Comparison of ENCODE assay signal across 9 cellular contexts in the genomic region with DNA sequence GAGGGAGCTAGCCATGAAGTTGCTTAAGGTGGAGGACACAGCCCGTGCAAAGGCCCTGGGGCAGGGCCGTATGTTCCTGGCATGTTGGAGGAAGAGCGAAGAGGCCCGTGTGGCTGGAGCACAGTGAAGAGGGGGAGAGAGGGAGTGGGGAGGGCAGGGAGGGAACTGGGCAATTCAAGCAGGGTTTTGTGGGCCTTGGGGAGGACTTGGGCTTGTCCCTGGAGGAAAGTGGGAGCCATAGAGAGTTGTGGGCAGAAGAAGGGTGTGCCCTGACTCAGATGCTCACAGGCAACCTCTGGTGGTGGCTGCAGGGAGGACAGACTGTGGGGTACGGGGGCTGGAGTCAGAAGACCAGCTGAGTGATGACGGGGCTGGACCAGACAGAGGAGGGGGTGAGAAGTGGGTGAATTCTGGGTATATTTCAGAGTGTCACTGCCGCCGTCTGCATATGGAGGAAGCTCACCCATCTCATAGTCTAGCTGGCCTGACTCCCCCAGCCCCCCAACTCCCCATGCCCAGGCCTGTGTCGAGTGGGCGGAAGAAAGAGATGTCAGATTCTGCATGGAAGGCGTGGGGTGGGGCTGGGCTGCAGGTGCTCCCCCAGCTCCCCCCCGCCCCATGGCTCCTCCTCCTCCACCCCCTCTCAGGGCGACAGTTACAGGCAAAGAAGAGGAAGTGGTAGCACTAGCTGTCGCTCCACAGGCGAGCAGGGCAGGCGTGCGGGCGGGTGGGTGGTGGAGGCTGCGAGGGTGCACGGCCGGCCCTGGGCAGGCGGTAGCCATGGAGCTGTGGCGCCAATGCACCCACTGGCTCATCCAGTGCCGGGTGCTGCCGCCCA. TPM values are rescaled to one million over a fixed set of nuclear protein-coding genes. Genes with fewer than 3 reads are reported as not detected.
DNase-seq lines count a peak whose midpoint lies in the region; ATAC-seq and TF ChIP-seq lines count a peak whose summit lies in the region.
"Had no signal": no experiment of that assay in that cellular context is flagged by ENCODE, and none has a peak within 500 bp of the region (broad histone marks: within the 10 kb centered on the region; RNA-seq: fewer than 3 reads in every experiment).

Gene VAV1, plus strand, starts transcription at position 681 of the 838 bp plus-strand sequence. Its CDS starts 100 bp downstream, at position 781.

- peaks cover 34% of the 10 kb centered on the region for H3K36me3 Mint-ChIP-seq in CD8-positive, alpha-beta T cell
- H3K36me3 Mint-ChIP-seq in activated naive CD8-positive, alpha-beta T cell treated with anti-CD3 and anti-CD28 coated beads, Interleukin-2, amount 10 ng/mL, durations not matched to agents 7 days and 5 days = peaks cover 30% of the 10 kb centered on the region
- peaks cover 37% of the 10 kb centered on the region for H3K36me3 Mint-ChIP-seq in stimulated activated effector memory CD8-positive, alpha-beta T cell treated with anti-CD3 and anti-CD28 coated beads, Interleukin-12 subunit alpha, Interleukin-12 subunit beta, amount 100 ng/mL, for 72 hours

- intact Hi-C loops in CD8-positive, alpha-beta T cell (cut with DNase I, micrococcal nuclease) = loop anchor here (1.0 to 2.0 kb wide), 4 partner anchors 17 to 139 kb away; partner anchors contain the start of gene GPR108 (in 1 of the 2)
- intact Hi-C loops in mucosa of descending colon (cut with DNase I, micrococcal nuclease) = no loop called here

- H3K4me1 Mint-ChIP-seq in CD8-positive, alpha-beta T cell (ENCODE audit: low read depth) = peaks cover 52% of the 10 kb centered on the region
- peaks cover 46% of the 10 kb centered on the region for H3K4me1 Mint-ChIP-seq in activated naive CD8-positive, alpha-beta T cell treated with anti-CD3 and anti-CD28 coated beads, Interleukin-2, amount 10 ng/mL, durations not matched to agents 7 days and 5 days
- peaks cover 62% of the 10 kb centered on the region for H3K4me1 Mint-ChIP-seq in stimulated activated effector memory CD8-positive, alpha-beta T cell treated with anti-CD3 and anti-CD28 coated beads, Interleukin-12 subunit alpha, Interleukin-12 subunit beta, amount 100 ng/mL, for 72 hours

- H3K27ac ChIP-seq in CD8-positive, alpha-beta T cell (ENCODE audit: low read depth, low read length) = peak within 1 kb of the TSS; percentile 84

- H3K9me3 Mint-ChIP-seq in CD8-positive, alpha-beta T cell = no peaks in the 10 kb centered on the region
- H3K9me3 Mint-ChIP-seq in activated naive CD8-positive, alpha-beta T cell treated with anti-CD3 and anti-CD28 coated beads, Interleukin-2, amount 10 ng/mL, durations not matched to agents 7 days and 5 days = peaks cover 5% of the 10 kb centered on the region
- H3K9me3 Mint-ChIP-seq in stimulated activated effector memory CD8-positive, alpha-beta T cell treated with anti-CD3 and anti-CD28 coated beads, Interleukin-12 subunit alpha, Interleukin-12 subunit beta, amount 100 ng/mL, for 72 hours = peaks cover 3% of the 10 kb centered on the region

- no peaks in the 10 kb centered on the region for H3K27me3 Mint-ChIP-seq in CD8-positive, alpha-beta T cell (ENCODE audit: low read depth)
- no peaks in the 10 kb centered on the region for H3K27me3 Mint-ChIP-seq in activated naive CD8-positive, alpha-beta T cell treated with anti-CD3 and anti-CD28 coated beads, Interleukin-2, amount 10 ng/mL, durations not matched to agents 7 days and 5 days

- POLR2A ChIA-PET in CD8-positive, alpha-beta T cell (lab: Charles Lee) = interaction anchor here (0.5 to 4.1 kb wide), 15 partner anchors 9 to 588 kb away, joined by 3 to 36 read pairs (median 4); partner anchors contain the start of gene GPR108
- POLR2A ChIA-PET in activated naive CD8-positive, alpha-beta T cell treated with anti-CD3 and anti-CD28 coated beads, Interleukin-2, amount 10 ng/mL, durations not matched to agents 7 days and 5 days (lab: Charles Lee) = interaction anchor here (0.6 to 6.8 kb wide), 17 partner anchors 11 to 411 kb away, joined by 3 to 88 read pairs (median 4); partner anchors contain the start of genes CLPP, GPR108, SLC25A23 and TNFSF14

- peaks cover 29% of the 10 kb centered on the region for H3K4me1 ChIP-seq in CD8-positive, alpha-beta T cell (ENCODE audit: insufficient read depth, low read length)
- peaks cover 10% of the 10 kb centered on the region for H3K4me1 ChIP-seq in mucosa of descending colon (ENCODE audit: low read depth)

- CTCF ChIA-PET in CD8-positive, alpha-beta T cell (lab: Charles Lee) = interaction anchor here (0.8 to 2.0 kb wide), 9 partner anchors 11 to 91 kb away, joined by 3 to 9 read pairs (median 3); no protein-coding TSS in a partner anchor

- no peaks in the 10 kb centered on the region for H3K36me3 ChIP-seq in CD8-positive, alpha-beta T cell (ENCODE audit: insufficient read depth, low read length)
- H3K36me3 ChIP-seq in mucosa of descending colon (ENCODE audit: low read depth) = no peaks in the 10 kb centered on the region

- ATAC-seq in CD8-positive, alpha-beta T cell = peak; percentile 39
- peak; percentile 36 for ATAC-seq in HG02678 (IDR thresholded peaks at IDR 0.05; ENCODE audit: unreplicated experiment)
- ATAC-seq in activated naive CD8-positive, alpha-beta T cell treated with anti-CD3 and anti-CD28 coated beads, Interleukin-2, amount 10 ng/mL, durations not matched to agents 7 days and 5 days (ENCODE audit: low read depth) = peak; percentile 66
- peak; percentile 75 for ATAC-seq in mucosa of descending colon
- ATAC-seq in stimulated activated effector memory CD8-positive, alpha-beta T cell treated with anti-CD3 and anti-CD28 coated beads, Interleukin-12 subunit alpha, Interleukin-12 subunit beta, amount 100 ng/mL, for 72 hours = peak; percentile 75

- peak within 1 kb of the TSS; percentile 94 for H3K27ac Mint-ChIP-seq in CD8-positive, alpha-beta T cell
- H3K27ac Mint-ChIP-seq in activated naive CD8-positive, alpha-beta T cell treated with anti-CD3 and anti-CD28 coated beads, Interleukin-2, amount 10 ng/mL, durations not matched to agents 7 days and 5 days = peak within 1 kb of the TSS; percentile 93
- peak within 1 kb of the TSS; percentile 98 for H3K27ac Mint-ChIP-seq in stimulated activated effector memory CD8-positive, alpha-beta T cell treated with anti-CD3 and anti-CD28 coated beads, Interleukin-12 subunit alpha, Interleukin-12 subunit beta, amount 100 ng/mL, for 72 hours

- H3K9me3 ChIP-seq in CD8-positive, alpha-beta T cell (ENCODE audit: low read length) = no peaks in the 10 kb centered on the region
- H3K9me3 ChIP-seq in mucosa of descending colon = no peaks in the 10 kb centered on the region

- peak; percentile 20 for TF ChIP-seq CTCF in CD8-positive, alpha-beta T cell (IDR thresholded peaks at IDR 0.05)
- TF ChIP-seq CTCF in mucosa of descending colon (IDR thresholded peaks at IDR 0.05) = no peak

- no peaks in the 10 kb centered on the region for H3K27me3 ChIP-seq in CD8-positive, alpha-beta T cell (ENCODE audit: insufficient read depth, low read length)

- H3K4me3 ChIP-seq in CD8-positive, alpha-beta T cell (ENCODE audit: low read depth, low read length) = peak within 1 kb of the TSS; percentile 100
- peak within 1 kb of the TSS; percentile 22 for H3K4me3 ChIP-seq in mucosa of descending colon

- H3K4me3 Mint-ChIP-seq in CD8-positive, alpha-beta T cell = peak within 1 kb of the TSS; percentile 87
- peak within 1 kb of the TSS; percentile 98 for H3K4me3 Mint-ChIP-seq in activated naive CD8-positive, alpha-beta T cell treated with anti-CD3 and anti-CD28 coated beads, Interleukin-2, amount 10 ng/mL, durations not matched to agents 7 days and 5 days
- H3K4me3 Mint-ChIP-seq in stimulated activated effector memory CD8-positive, alpha-beta T cell treated with anti-CD3 and anti-CD28 coated beads, Interleukin-12 subunit alpha, Interleukin-12 subunit beta, amount 100 ng/mL, for 72 hours = peak within 1 kb of the TSS; percentile 99

- peak; percentile 66 to 89 (median 81) for DNase-seq in CD8-positive, alpha-beta T cell
- peak; percentile 54 to 95 (median 74) for DNase-seq in T-helper 2 cell
- peak; percentile 79 for DNase-seq in activated naive CD8-positive, alpha-beta T cell treated with anti-CD3 and anti-CD28 coated beads, Interleukin-2, amount 10 ng/mL, durations not matched to agents 7 days and 5 days
- DNase-seq in mucosa of descending colon = peak; percentile 79 to 91 (median 83)
- peak; percentile 56 to 89 for DNase-seq in stimulated activated effector memory CD8-positive, alpha-beta T cell treated with anti-CD3 and anti-CD28 coated beads, Interleukin-12 subunit alpha, Interleukin-12 subunit beta, amount 100 ng/mL, for 72 hours (ENCODE audit: low spot score in 2 of 2)
- no peak for DNase-seq in NCI-H524 (lab: John Stamatoyannopoulos, UW)
- DNase-seq in NCI-H2227 (lab: John Stamatoyannopoulos, UW; ENCODE audit: unreplicated experiment) = no peak

RNA-seq across cellular contexts. Expression of gene VAV1, which starts in this region (rescaled TPM):
- total RNA-seq in CD8-positive, alpha-beta T cell = 10 to 100 TPM; 68.3 to 75.5 TPM
- total RNA-seq in activated naive CD8-positive, alpha-beta T cell treated with anti-CD3 and anti-CD28 coated beads, Interleukin-2, amount 10 ng/mL, durations not matched to agents 7 days and 5 days = 100 to 1,000 TPM; 108 to 113 TPM
- total RNA-seq in mucosa of descending colon = 10 to 100 TPM in 2 of 3 donors, 1 to 10 TPM in 1; 6.0 to 12.3 (median 10.7) TPM
- total RNA-seq: fibroblast of lung had no signal

Comparison
In these comparisons a context has a peak if more than half of its experiments do, and no peak if none do; other contexts are left out.
1. RNA of gene VAV1 (total RNA-seq): 108 to 113 TPM in activated naive CD8-positive, alpha-beta T cell treated with anti-CD3 and anti-CD28 coated beads, Interleukin-2, amount 10 ng/mL, durations not matched to agents 7 days and 5 days and 68.3 to 75.5 TPM in CD8-positive, alpha-beta T cell; 6.0 to 12.3 TPM in mucosa of descending colon; every median in the first group is over 4 times any median in the second.
2. DNase-seq: peak in CD8-positive, alpha-beta T cell (7 of 7), T-helper 2 cell (5 of 5), activated naive CD8-positive, alpha-beta T cell treated with anti-CD3 and anti-CD28 coated beads, Interleukin-2, amount 10 ng/mL, durations not matched to agents 7 days and 5 days (single experiment), mucosa of descending colon (3 of 3) and stimulated activated effector memory CD8-positive, alpha-beta T cell treated with anti-CD3 and anti-CD28 coated beads, Interleukin-12 subunit alpha, Interleukin-12 subunit beta, amount 100 ng/mL, for 72 hours (2 of 2); none in NCI-H524 (0 of 2) and NCI-H2227 (single experiment).
3. intact Hi-C loops: an anchor here in CD8-positive, alpha-beta T cell (1.0 to 2.0 kb wide); none called in mucosa of descending colon.
4. Peak in every context shown above with its lines, with median percentiles within 50 percentile points of each other: ATAC-seq, H3K27ac Mint-ChIP-seq and H3K4me3 Mint-ChIP-seq.